In the genomic region with DNA sequence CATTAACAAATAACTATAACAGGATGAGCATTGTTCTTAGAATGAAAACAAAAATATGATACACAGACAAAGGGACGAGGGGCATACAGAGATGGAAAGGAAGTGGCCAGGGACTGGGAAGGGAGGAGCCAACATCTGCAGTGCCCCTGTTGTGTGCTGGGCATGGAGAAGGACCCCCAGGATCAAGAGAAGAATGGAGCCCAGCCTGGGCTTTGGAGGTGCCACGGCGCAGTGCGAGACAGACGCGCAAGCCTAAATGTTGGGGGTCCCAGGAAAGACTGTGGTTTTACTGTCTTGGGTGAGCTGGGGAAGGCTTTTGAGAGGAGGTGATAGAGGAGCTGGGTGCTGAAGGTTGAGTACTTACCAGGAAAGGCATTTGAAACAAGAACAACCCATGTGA, we compare ENCODE assay signal across 1 cellular context.
TF ChIP-seq lines count a peak whose summit lies in the region.

No MANE protein-coding gene starts in this region.

TF ChIP-seq in WTC11, 78 proteins besides CTCF, POLR2A, EP300 and RAD21 (continued from another document):
- TF ChIP-seq, protein P1, sequence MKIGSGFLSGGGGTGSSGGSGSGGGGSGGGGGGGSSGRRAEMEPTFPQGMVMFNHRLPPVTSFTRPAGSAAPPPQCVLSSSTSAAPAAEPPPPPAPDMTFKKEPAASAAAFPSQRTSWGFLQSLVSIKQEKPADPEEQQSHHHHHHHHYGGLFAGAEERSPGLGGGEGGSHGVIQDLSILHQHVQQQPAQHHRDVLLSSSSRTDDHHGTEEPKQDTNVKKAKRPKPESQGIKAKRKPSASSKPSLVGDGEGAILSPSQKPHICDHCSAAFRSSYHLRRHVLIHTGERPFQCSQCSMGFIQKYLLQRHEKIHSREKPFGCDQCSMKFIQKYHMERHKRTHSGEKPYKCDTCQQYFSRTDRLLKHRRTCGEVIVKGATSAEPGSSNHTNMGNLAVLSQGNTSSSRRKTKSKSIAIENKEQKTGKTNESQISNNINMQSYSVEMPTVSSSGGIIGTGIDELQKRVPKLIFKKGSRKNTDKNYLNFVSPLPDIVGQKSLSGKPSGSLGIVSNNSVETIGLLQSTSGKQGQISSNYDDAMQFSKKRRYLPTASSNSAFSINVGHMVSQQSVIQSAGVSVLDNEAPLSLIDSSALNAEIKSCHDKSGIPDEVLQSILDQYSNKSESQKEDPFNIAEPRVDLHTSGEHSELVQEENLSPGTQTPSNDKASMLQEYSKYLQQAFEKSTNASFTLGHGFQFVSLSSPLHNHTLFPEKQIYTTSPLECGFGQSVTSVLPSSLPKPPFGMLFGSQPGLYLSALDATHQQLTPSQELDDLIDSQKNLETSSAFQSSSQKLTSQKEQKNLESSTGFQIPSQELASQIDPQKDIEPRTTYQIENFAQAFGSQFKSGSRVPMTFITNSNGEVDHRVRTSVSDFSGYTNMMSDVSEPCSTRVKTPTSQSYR (CRISPR knock-in tag; IDR thresholded peaks at IDR 0.05), result no peak
- TF ChIP-seq TCF7 (CRISPR knock-in tag; IDR thresholded peaks at IDR 0.05; ENCODE audit: low read depth), result no peak
- no peak for TF ChIP-seq ZNF121 (CRISPR knock-in tag; IDR thresholded peaks at IDR 0.05)
- no peak for TF ChIP-seq ZNF219 (CRISPR knock-in tag; IDR thresholded peaks at IDR 0.05; ENCODE audit: borderline replicate concordance)
- TF ChIP-seq, protein P2, sequence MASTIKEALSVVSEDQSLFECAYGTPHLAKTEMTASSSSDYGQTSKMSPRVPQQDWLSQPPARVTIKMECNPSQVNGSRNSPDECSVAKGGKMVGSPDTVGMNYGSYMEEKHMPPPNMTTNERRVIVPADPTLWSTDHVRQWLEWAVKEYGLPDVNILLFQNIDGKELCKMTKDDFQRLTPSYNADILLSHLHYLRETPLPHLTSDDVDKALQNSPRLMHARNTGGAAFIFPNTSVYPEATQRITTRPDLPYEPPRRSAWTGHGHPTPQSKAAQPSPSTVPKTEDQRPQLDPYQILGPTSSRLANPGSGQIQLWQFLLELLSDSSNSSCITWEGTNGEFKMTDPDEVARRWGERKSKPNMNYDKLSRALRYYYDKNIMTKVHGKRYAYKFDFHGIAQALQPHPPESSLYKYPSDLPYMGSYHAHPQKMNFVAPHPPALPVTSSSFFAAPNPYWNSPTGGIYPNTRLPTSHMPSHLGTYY (CRISPR knock-in tag; IDR thresholded peaks at IDR 0.05), result no peak
- TF ChIP-seq ESRRA (CRISPR knock-in tag; IDR thresholded peaks at IDR 0.05; ENCODE audit: borderline replicate concordance), result no peak
- TF ChIP-seq FOXJ3 (CRISPR knock-in tag; IDR thresholded peaks at IDR 0.05; ENCODE audit: borderline replicate concordance), result no peak
- no peak for TF ChIP-seq ZNF232 (CRISPR knock-in tag; IDR thresholded peaks at IDR 0.05)
- no peak for TF ChIP-seq CREB1 (CRISPR knock-in tag; IDR thresholded peaks at IDR 0.05)
